ENCODE assay signal across 1 cellular context in genomic region chr1:48878191-48878940, GRCh38.
TF ChIP-seq lines count a peak whose summit lies in the region.

No MANE protein-coding gene starts in this region.

TF ChIP-seq in A549, 52 proteins besides CTCF, POLR2A, EP300 and RAD21 (continued from another document):
- TF ChIP-seq KDM5A (IDR thresholded peaks at IDR 0.05): no peak
- TF ChIP-seq EHMT2 (IDR thresholded peaks at IDR 0.05; ENCODE audit: low read depth): no peak
- TF ChIP-seq NFE2L2 (conservative IDR thresholded peaks at IDR 0.05; ENCODE audit: low read length): no peak; the same call in 1 of the 2 replicates
- TF ChIP-seq FOXS1 (CRISPR knock-in tag; IDR thresholded peaks at IDR 0.05): no peak
- 0 out of 3 replicates have a peak, but pooled peaks have one; percentile 40 for TF ChIP-seq BCL3 (IDR thresholded peaks at IDR 0.05)
- peak in 1 of 2 experiments; percentile 51; a peak in 1 of 5 replicates for TF ChIP-seq JUN (IDR thresholded peaks at IDR 0.05)
- peak; percentile 97 for TF ChIP-seq MAFK (IDR thresholded peaks at IDR 0.05; ENCODE audit: partially characterized antibody)
- no peak for TF ChIP-seq TFCP2L1 (CRISPR knock-in tag; IDR thresholded peaks at IDR 0.05)
- peak; percentile 72 for TF ChIP-seq FOSL2 (IDR thresholded peaks at IDR 0.05)
- peak; percentile 90 for TF ChIP-seq FOSL2 (CRISPR knock-in tag; IDR thresholded peaks at IDR 0.05)
- no peak for TF ChIP-seq HEYL (CRISPR knock-in tag; IDR thresholded peaks at IDR 0.05)
- no peak for TF ChIP-seq HES2 (IDR thresholded peaks at IDR 0.05)
- TF ChIP-seq HOXB5 (CRISPR knock-in tag; IDR thresholded peaks at IDR 0.05): no peak
- TF ChIP-seq ESRRA (IDR thresholded peaks at IDR 0.05; ENCODE audit: borderline replicate concordance, low read length): no peak
- TF ChIP-seq E2F6 (IDR thresholded peaks at IDR 0.05; ENCODE audit: borderline replicate concordance, low read depth): no peak
- TF ChIP-seq FOSB (CRISPR knock-in tag; IDR thresholded peaks at IDR 0.05): no peak
- TF ChIP-seq KDM1A (IDR thresholded peaks at IDR 0.05; ENCODE audit: low read depth): no peak
- no peak for TF ChIP-seq TP53 (CRISPR knock-in tag; IDR thresholded peaks at IDR 0.05)
- TF ChIP-seq NPAS2 (CRISPR knock-in tag; IDR thresholded peaks at IDR 0.05; ENCODE audit: borderline replicate concordance): no peak
- TF ChIP-seq SMC3 (IDR thresholded peaks at IDR 0.05): no peak
- TF ChIP-seq MAX (IDR thresholded peaks at IDR 0.05): 0 out of 2 replicates have a peak, but pooled peaks have one; percentile 47
- TF ChIP-seq CHD2 (IDR thresholded peaks at IDR 0.05; ENCODE audit: low read length, partially characterized antibody): no peak
- TF ChIP-seq USF2 (IDR thresholded peaks at IDR 0.05): no peak
- peak; percentile 80 for TF ChIP-seq JUNB (IDR thresholded peaks at IDR 0.05)
- TF ChIP-seq NR3C1 (IDR thresholded peaks at IDR 0.05): no peak
- no peak for TF ChIP-seq POLR2AphosphoS2 (conservative IDR thresholded peaks at IDR 0.05; ENCODE audit: low read length)
- TF ChIP-seq CBX2 (IDR thresholded peaks at IDR 0.05; ENCODE audit: borderline replicate concordance, low read depth): no peak
- TF ChIP-seq REST (IDR thresholded peaks at IDR 0.05): no peak
- TF ChIP-seq RARB (CRISPR knock-in tag; IDR thresholded peaks at IDR 0.05): no peak
- TF ChIP-seq HOXA7 (CRISPR knock-in tag; IDR thresholded peaks at IDR 0.05): no peak
- no peak for TF ChIP-seq EHF (CRISPR knock-in tag; IDR thresholded peaks at IDR 0.05)
- no peak for TF ChIP-seq ZSCAN20 (CRISPR knock-in tag; IDR thresholded peaks at IDR 0.05)
- TF ChIP-seq RFX5 (IDR thresholded peaks at IDR 0.05): no peak
- no peak for TF ChIP-seq BHLHE40 (IDR thresholded peaks at IDR 0.05; ENCODE audit: low read depth, low read length)
- no peak for TF ChIP-seq PBX3 (IDR thresholded peaks at IDR 0.05)
- TF ChIP-seq PHF8 (IDR thresholded peaks at IDR 0.05; ENCODE audit: borderline replicate concordance, low read depth): no peak
- TF ChIP-seq CHD4 (IDR thresholded peaks at IDR 0.05; ENCODE audit: borderline replicate concordance): no peak
- TF ChIP-seq HOXB13 (CRISPR knock-in tag; IDR thresholded peaks at IDR 0.05; ENCODE audit: low read depth): no peak
- TF ChIP-seq CEBPB (IDR thresholded peaks at IDR 0.05): peak; percentile 48 to 76
- no peak for TF ChIP-seq ATOH8 (CRISPR knock-in tag; IDR thresholded peaks at IDR 0.05; ENCODE audit: low read depth)
- TF ChIP-seq ELK1 (IDR thresholded peaks at IDR 0.05; ENCODE audit: low read depth, low read length): no peak
- TF ChIP-seq MAZ (IDR thresholded peaks at IDR 0.05; ENCODE audit: borderline replicate concordance, low read depth, low read length): no peak
- no peak for TF ChIP-seq RNF2 (IDR thresholded peaks at IDR 0.05; ENCODE audit: borderline replicate concordance, low read depth)
